In genomic region chr17:48106802-48107136, GRCh38 we compare ENCODE assay signal across 8 cellular contexts. TPM values are rescaled to one million over a fixed set of nuclear protein-coding genes. Genes with fewer than 3 reads are reported as not detected.
A peak's percentile ranks its signal among the peaks of the same experiment; 100 is the strongest.
DNase-seq lines count a peak whose midpoint lies in the region; FAIRE-seq and TF ChIP-seq lines count a peak whose summit lies in the region.

No MANE protein-coding gene starts in this region.

- H4K8ac ChIP-seq in H1 (ENCODE audit: extremely low read depth, insufficient read depth, low read length) = 0 out of 2 replicates have a peak overlapping the region, but pooled peaks have one; percentile 11

- no peak overlapping the region for H3K4ac ChIP-seq in H1 (replicated peaks; ENCODE audit: insufficient read length, low read depth, low read length)

- peak overlapping the region in 9 of 11 experiments; percentile 60 to 85 (median 77); a peak in 13 of 22 replicates for H3K27ac ChIP-seq in BLaER1 treated with 17β-estradiol and CSF1 and Interleukin-3, amounts not matched to agents 10 nM and 100 nM
- H3K27ac ChIP-seq in OCI-LY1 (ENCODE audit: low read depth, low read length, poor library complexity, severe bottlenecking) (no peak overlapping the region), H1 (ENCODE audit: low read depth, low read length) (no peak overlapping the region), neural progenitor cell (no peak overlapping the region)

- TF ChIP-seq EP300 in H1 (IDR thresholded peaks at IDR 0.05; ENCODE audit: borderline replicate concordance in 1 of 2, low read depth in 2 of 2, low read length in 2 of 2) = no peak

- 81% methylated on average over 13 of the region's 13 CpGs; no CpG with 5 or more reads in 1 of the 2 experiments for WGBS in H1 (ENCODE audit: extremely low coverage in 1 of 2, insufficient coverage in 1 of 2, insufficient read length in 1 of 2, insufficient replicate concordance in 2 of 2, low coverage in 1 of 2, low lambda C conversion rate in 2 of 2, missing lambda C conversion rate in 1 of 2), 2 experiments

- H3K9me3 ChIP-seq in BLaER1 treated with 17β-estradiol and CSF1 and Interleukin-3, amounts not matched to agents 10 nM and 100 nM (replicated peaks in 1 of 11) = peaks cover 3 to 22% (median 10%) of the 10 kb centered on the region in 11 experiments; a peak in 16 of 22 replicates
- H3K9me3 ChIP-seq in OCI-LY1 (ENCODE audit: low read length) (peaks cover 3% of the 10 kb centered on the region), H1 (ENCODE audit: insufficient read depth in 2 of 2, low read depth in 1 of 2, low read length in 1 of 2) (no peaks in the 10 kb centered on the region), neural progenitor cell (ENCODE audit: low read depth) (no peaks in the 10 kb centered on the region)

- H3K79me2 ChIP-seq in OCI-LY1 (ENCODE audit: insufficient read depth, low read length) = peaks cover 4% of the 10 kb centered on the region; the same call in 1 of the 2 replicates
- H3K79me2 ChIP-seq in H1 (ENCODE audit: control insufficient read depth in 1 of 2, insufficient read depth in 2 of 2, low read length in 2 of 2) = peaks cover 4 to 36% of the 10 kb centered on the region in 2 experiments
- peaks cover 37% of the 10 kb centered on the region for H3K79me2 ChIP-seq in neural progenitor cell (ENCODE audit: low read depth)

- no peaks in the 10 kb centered on the region for H3K9me2 ChIP-seq in OCI-LY1 (ENCODE audit: low read depth, low read length)

- no peaks in the 10 kb centered on the region for H3K27me3 ChIP-seq in BLaER1 treated with 17β-estradiol and CSF1 and Interleukin-3, amounts not matched to agents 10 nM and 100 nM
- H3K27me3 ChIP-seq in OCI-LY1 (ENCODE audit: insufficient read depth, low read length) = no peaks in the 10 kb centered on the region
- no peaks in the 10 kb centered on the region for H3K27me3 ChIP-seq in H1 (replicated peaks in 1 of 4; ENCODE audit: control insufficient read depth in 3 of 4, extremely low read depth in 1 of 4, insufficient read depth in 3 of 4, low read length in 3 of 4)
- H3K27me3 ChIP-seq in neural progenitor cell = no peaks in the 10 kb centered on the region

- H3K36me3 Mint-ChIP-seq in neural progenitor cell = no peaks in the 10 kb centered on the region

- DNase-seq in H1 (ENCODE audit: low read depth in 1 of 2, low spot score in 2 of 2) (no peak), neural progenitor cell (ENCODE audit: low spot score) (no peak), HEK293T (ENCODE audit: extremely low spot score) (no peak), GM12891 (ENCODE audit: insufficient read length, low spot score) (no peak), head of caudate nucleus (no peak), NOMO-1 treated with dmso at 0.1 percent for 144 hours (lab: John Stamatoyannopoulos, UW; ENCODE audit: unreplicated experiment) (no peak)

- H3F3A ChIP-seq in OCI-LY1 (ENCODE audit: insufficient read depth, low read length) (no peaks in the 10 kb centered on the region), neural progenitor cell (ENCODE audit: low read depth) (peaks cover 35% of the 10 kb centered on the region)

- no peaks in the 10 kb centered on the region for H3K79me1 ChIP-seq in H1 (ENCODE audit: low read depth, low read length)

- TF ChIP-seq POLR2A in H1 (IDR thresholded peaks at IDR 0.05; ENCODE audit: control extremely low read depth in 1 of 2, low read depth in 2 of 2, low read length in 2 of 2) (no peak), GM12891 (IDR thresholded peaks at IDR 0.05; ENCODE audit: low read depth, low read length) (no peak)

- H2AK5ac ChIP-seq in H1 (ENCODE audit: low read depth, low read length) = no peak overlapping the region

- no peaks in the 10 kb centered on the region for H3K27me3 Mint-ChIP-seq in neural progenitor cell (ENCODE audit: insufficient read depth, low read depth)

- peaks cover 18% of the 10 kb centered on the region for H3K4me1 Mint-ChIP-seq in neural progenitor cell

- POLR2A ChIA-PET in H1 (lab: Charles Lee; ENCODE audit: partially characterized antibody) = interaction anchor here (1.0 to 4.6 kb wide), 11 partner anchors 9 to 165 kb away, joined by 3 to 36 read pairs (median 4); partner anchors contain the start of genes NFE2L1 and PNPO
- POLR2A ChIA-PET in HEK293T (lab: Yijun Ruan, JAX) = interaction anchor here (0.8 to 1.6 kb wide), 3 partner anchors 12 to 82 kb away, joined by 3 to 4 read pairs (median 3); partner anchors contain the start of gene NFE2L1

- no peak overlapping the region for H3K18ac ChIP-seq in H1 (ENCODE audit: extremely low read depth, low read length)

- peaks cover 2% of the 10 kb centered on the region for H3K9me3 Mint-ChIP-seq in neural progenitor cell

- H4K91ac ChIP-seq in H1 (replicated peaks; ENCODE audit: insufficient read length, low read length) = no peak overlapping the region

- no peak overlapping the region for H3K56ac ChIP-seq in H1 (replicated peaks; ENCODE audit: insufficient read length, low read depth, low read length)

- no peak overlapping the region for H2BK120ac ChIP-seq in H1 (replicated peaks; ENCODE audit: low read depth, low read length)

- peaks cover 0 to 32% (median 6%) of the 10 kb centered on the region in 11 experiments; a peak in 8 of 22 replicates for H4K20me1 ChIP-seq in BLaER1 treated with 17β-estradiol and CSF1 and Interleukin-3, amounts not matched to agents 10 nM and 100 nM
- no peaks in the 10 kb centered on the region for H4K20me1 ChIP-seq in OCI-LY1 (ENCODE audit: insufficient read depth, low read length)
- H4K20me1 ChIP-seq in H1 (replicated peaks in 1 of 2; ENCODE audit: control insufficient read depth in 1 of 2, insufficient read depth in 2 of 2, low read length in 2 of 2) = no peaks in the 10 kb centered on the region
- H4K20me1 ChIP-seq in neural progenitor cell (ENCODE audit: low read depth) = no peaks in the 10 kb centered on the region

- TF ChIP-seq RAD21 in H1 (IDR thresholded peaks at IDR 0.05 in 1 of 2, conservative IDR thresholded peaks at IDR 0.05 in 1 of 2; ENCODE audit: low read depth in 2 of 2, low read length in 2 of 2) = no peak

- H3K4me3 ChIP-seq in BLaER1 treated with 17β-estradiol and CSF1 and Interleukin-3, amounts not matched to agents 10 nM and 100 nM = peak overlapping the region; percentile 73 to 96 (median 82)
- H3K4me3 ChIP-seq in OCI-LY1 (ENCODE audit: low read depth, low read length, poor library complexity, severe bottlenecking) = peak overlapping the region; percentile 80
- H3K4me3 ChIP-seq in H1 (ENCODE audit: extremely low read depth in 1 of 4, insufficient read depth in 2 of 4, low read depth in 3 of 4, low read length in 4 of 4) = peak overlapping the region; percentile 82 to 95 (median 88)
- H3K4me3 ChIP-seq in neural progenitor cell = peak overlapping the region; percentile 59

- TF ChIP-seq CTCF in OCI-LY1 (IDR thresholded peaks at IDR 0.05; ENCODE audit: low read length) (no peak), H1 (IDR thresholded peaks at IDR 0.05; ENCODE audit: control extremely low read depth in 1 of 3, insufficient read depth in 1 of 3, low read depth in 1 of 3, low read length in 3 of 3) (no peak), neural progenitor cell (IDR thresholded peaks at IDR 0.05) (no peak)

- peak overlapping the region; percentile 81; the same call in 1 of the 2 replicates for H2BK15ac ChIP-seq in H1 (ENCODE audit: low read length)

- intact Hi-C loops in head of caudate nucleus (cut with DNase I) = no loop called here

- CTCF ChIA-PET in H1 (lab: Charles Lee; ENCODE audit: partially characterized antibody) = interaction anchor here (0.9 to 6.0 kb wide), 9 partner anchors 10 to 111 kb away, joined by 3 to 33 read pairs (median 11); no protein-coding TSS in a partner anchor
- CTCF ChIA-PET in HEK293T (lab: Yijun Ruan, JAX) = interaction anchor here (3.5 kb wide), 1 partner anchor 9 kb away, joined by 14 read pairs; no protein-coding TSS in a partner anchor

- H2AFZ ChIP-seq in OCI-LY1 (ENCODE audit: low read length) (peak overlapping the region; percentile 97), H1 (ENCODE audit: low read length) (peak overlapping the region; percentile 98), neural progenitor cell (replicated peaks) (peak overlapping the region; percentile 95)

- peaks cover 58 to 81% (median 67%) of the 10 kb centered on the region in 10 experiments for H3K4me1 ChIP-seq in BLaER1 treated with 17β-estradiol and CSF1 and Interleukin-3, amounts not matched to agents 10 nM and 100 nM
- H3K4me1 ChIP-seq in OCI-LY1 (ENCODE audit: insufficient read depth, low read length, severe bottlenecking) (peaks cover 42% of the 10 kb centered on the region), H1 (replicated peaks in 1 of 4; ENCODE audit: control insufficient read depth in 3 of 4, insufficient read depth in 4 of 4, low read length in 3 of 4) (no peaks in the 10 kb centered on the region; a peak in 1 of 7 replicates), neural progenitor cell (peaks cover 7% of the 10 kb centered on the region)

- H3K27ac Mint-ChIP-seq in neural progenitor cell = no peak overlapping the region

- peak overlapping the region; percentile 69 to 97 (median 85) for H3K4me2 ChIP-seq in BLaER1 treated with 17β-estradiol and CSF1 and Interleukin-3, amounts not matched to agents 10 nM and 100 nM
- H3K4me2 ChIP-seq in OCI-LY1 (ENCODE audit: low read length) (peak overlapping the region; percentile 69), H1 (ENCODE audit: insufficient read depth in 1 of 2, low read depth in 2 of 2, low read length in 2 of 2) (peak overlapping the region; percentile 87 to 91), neural progenitor cell (peak overlapping the region; percentile 86)

- peaks cover 10% of the 10 kb centered on the region for H3K23me2 ChIP-seq in H1 (ENCODE audit: low read depth, low read length)

- peaks cover 0 to 7% (median 0%) of the 10 kb centered on the region in 11 experiments; a peak in 3 of 22 replicates for H3K36me3 ChIP-seq in BLaER1 treated with 17β-estradiol and CSF1 and Interleukin-3, amounts not matched to agents 10 nM and 100 nM
- H3K36me3 ChIP-seq in OCI-LY1 (ENCODE audit: insufficient read depth, low read length) (no peaks in the 10 kb centered on the region), H1 (ENCODE audit: control insufficient read depth in 2 of 4, insufficient read depth in 4 of 4, low read length in 3 of 4) (no peaks in the 10 kb centered on the region), neural progenitor cell (no peaks in the 10 kb centered on the region)

- H3K4me3 Mint-ChIP-seq in neural progenitor cell = peak overlapping the region; percentile 98

- peak overlapping the region; percentile 73 to 86 (median 81); a peak in 21 of 22 replicates for H3K9ac ChIP-seq in BLaER1 treated with 17β-estradiol and CSF1 and Interleukin-3, amounts not matched to agents 10 nM and 100 nM
- H3K9ac ChIP-seq in OCI-LY1 (ENCODE audit: low read length) (peak overlapping the region; percentile 82), H1 (replicated peaks in 1 of 4; ENCODE audit: extremely low read depth in 1 of 4, low read depth in 3 of 4, low read length in 3 of 4) (peak overlapping the region in 2 of 4 experiments; percentile 5 to 65; a peak in 3 of 7 replicates), neural progenitor cell (no peak overlapping the region)

- FAIRE-seq in H1 (lab: Jason Lieb, UNC) (no peak), GM12891 (lab: Jason Lieb, UNC) (no peak)

- H4K5ac ChIP-seq in H1 (ENCODE audit: insufficient read length, low read depth, low read length) = no peak overlapping the region

- H3K14ac ChIP-seq in H1 (ENCODE audit: insufficient read length) = no peak overlapping the region

- no peak overlapping the region for H3K23ac ChIP-seq in H1 (ENCODE audit: insufficient read length)

- no peak overlapping the region for H2BK20ac ChIP-seq in H1 (ENCODE audit: low read length)

- no peak overlapping the region for H2BK12ac ChIP-seq in H1 (ENCODE audit: low read depth, low read length)

- no peak overlapping the region for H2BK5ac ChIP-seq in H1 (ENCODE audit: low read depth, low read length)

RNA-seq across cellular contexts. Expression of gene SNX11, which starts 0.8 kb away (rescaled TPM):
- total RNA-seq in H1 (2021; fragmentation: NEBNext Ultra II Directional; extraction: Animal tissue kit (Norgen Biotek cat#: 25700)) = 20.9 and 21.1 TPM in 2 replicates
- 16.3 and 21.4 TPM in 2 replicates for polyA plus RNA-seq in H1 (2011; rRNA removed)
- polyA plus RNA-seq in H1 (2011; cell fraction: cytosol; rRNA removed) = 18.8 TPM
- polyA plus RNA-seq in H1 (2011; cell fraction: nucleus; rRNA removed) = 14.8 TPM
- 19.2 to 22.5 TPM (median 21.5 TPM) in 4 replicates for polyA plus RNA-seq in H1 (2012, experiment 1 of 2)
- 27.4 TPM for polyA plus RNA-seq in H1 (2012, experiment 2 of 2)
- 11.7 TPM for polyA plus RNA-seq in H1 (2013, experiment 1 of 2)
- polyA plus RNA-seq in H1 (2013, experiment 2 of 2) = 11.8 TPM
- 22.9 and 30.3 TPM in 2 replicates for polyA minus RNA-seq in H1 (2011; rRNA and poly(A)+ RNA removed)
- 14.1 TPM for polyA minus RNA-seq in H1 (2011; cell fraction: cytosol; rRNA and poly(A)+ RNA removed)
- 10.5 TPM for polyA minus RNA-seq in H1 (2011; cell fraction: nucleus; rRNA and poly(A)+ RNA removed)
- 23.4 and 26.2 TPM in 2 replicates for total RNA-seq in neural progenitor cell (ENCODE audit: low replicate concordance)
- 67.6 TPM for polyA plus RNA-seq in GM12891 (2012; ENCODE audit: low read depth, missing spikeins)

RNA-seq across cellular contexts. Expression of gene CBX1, which starts 5.5 kb away (rescaled TPM):
- 166 and 173 TPM in 2 replicates for total RNA-seq in H1 (2021; fragmentation: NEBNext Ultra II Directional; extraction: Animal tissue kit (Norgen Biotek cat#: 25700))
- 23.8 and 38.7 TPM in 2 replicates for polyA plus RNA-seq in H1 (2011; rRNA removed)
- polyA plus RNA-seq in H1 (2011; cell fraction: cytosol; rRNA removed) = 61.9 TPM
- polyA plus RNA-seq in H1 (2011; cell fraction: nucleus; rRNA removed) = 16.3 TPM
- polyA plus RNA-seq in H1 (2012, experiment 1 of 2) = 166 to 245 TPM (median 172 TPM) in 4 replicates
- polyA plus RNA-seq in H1 (2012, experiment 2 of 2) = 24.6 TPM
- 109 TPM for polyA plus RNA-seq in H1 (2013, experiment 1 of 2)
- 111 TPM for polyA plus RNA-seq in H1 (2013, experiment 2 of 2)
- polyA minus RNA-seq in H1 (2011; rRNA and poly(A)+ RNA removed) = 23.7 and 25.9 TPM in 2 replicates
- 42.8 TPM for polyA minus RNA-seq in H1 (2011; cell fraction: cytosol; rRNA and poly(A)+ RNA removed)
- polyA minus RNA-seq in H1 (2011; cell fraction: nucleus; rRNA and poly(A)+ RNA removed) = 20.1 TPM
- 206 and 208 TPM in 2 replicates for total RNA-seq in neural progenitor cell (ENCODE audit: low replicate concordance)
- polyA plus RNA-seq in GM12891 (2012; ENCODE audit: low read depth, missing spikeins) = 57.5 TPM

RNA-seq across cellular contexts. Expression of gene NFE2L1, which starts 58.6 kb away (rescaled TPM):
- 140 and 148 TPM in 2 replicates for total RNA-seq in H1 (2021; fragmentation: NEBNext Ultra II Directional; extraction: Animal tissue kit (Norgen Biotek cat#: 25700))
- 143 and 173 TPM in 2 replicates for polyA plus RNA-seq in H1 (2011; rRNA removed)
- polyA plus RNA-seq in H1 (2011; cell fraction: cytosol; rRNA removed) = 181 TPM
- polyA plus RNA-seq in H1 (2011; cell fraction: nucleus; rRNA removed) = 178 TPM
- polyA plus RNA-seq in H1 (2012, experiment 1 of 2) = 161 to 195 TPM (median 173 TPM) in 4 replicates
- 101 TPM for polyA plus RNA-seq in H1 (2012, experiment 2 of 2)
- 146 TPM for polyA plus RNA-seq in H1 (2013, experiment 1 of 2)
- polyA plus RNA-seq in H1 (2013, experiment 2 of 2) = 156 TPM
- polyA minus RNA-seq in H1 (2011; rRNA and poly(A)+ RNA removed) = 193 and 224 TPM in 2 replicates
- 160 TPM for polyA minus RNA-seq in H1 (2011; cell fraction: cytosol; rRNA and poly(A)+ RNA removed)
- 99.1 TPM for polyA minus RNA-seq in H1 (2011; cell fraction: nucleus; rRNA and poly(A)+ RNA removed)
- 73.4 and 104 TPM in 2 replicates for total RNA-seq in neural progenitor cell (ENCODE audit: low replicate concordance)
- 49.2 TPM for polyA plus RNA-seq in GM12891 (2012; ENCODE audit: low read depth, missing spikeins)

Comparison
In these comparisons a context has a peak if more than half of its experiments do, and no peak if none do; other contexts are left out.
1. H3K27ac ChIP-seq: peak in BLaER1 treated with 17β-estradiol and CSF1 and Interleukin-3, amounts not matched to agents 10 nM and 100 nM (9 of 11); none in OCI-LY1 (single experiment), H1 (single experiment) and neural progenitor cell (single experiment).
2. Peak in every context shown above with its lines, with median percentiles within 50 percentile points of each other: H3K4me2 ChIP-seq, H3K4me3 ChIP-seq and H2AFZ ChIP-seq.